Comparison of ENCODE assay signal across 8 cellular contexts in genomic region chr3:67381667-67382272, GRCh38.
DNase-seq lines count a peak whose midpoint lies in the region; ATAC-seq and TF ChIP-seq lines count a peak whose summit lies in the region.

No MANE protein-coding gene starts in this region.

- H3K4me3 Mint-ChIP-seq in nephron: no peak overlapping the region
- H3K4me3 Mint-ChIP-seq in stimulated activated memory B cell treated with anti-CD40 and anti-IgM and Interleukin-4, amounts not matched to agents 10 μg/mL and 1 μg/mL and 100 μg/mL, for 72 hours: no peak overlapping the region

- no peaks in the 10 kb centered on the region for H3K4me1 ChIP-seq in breast epithelium

- TF ChIP-seq POLR2A in breast epithelium (IDR thresholded peaks at IDR 0.05): no peak

- peaks cover 35% of the 10 kb centered on the region for H3K4me1 Mint-ChIP-seq in nephron
- peaks cover 6% of the 10 kb centered on the region for H3K4me1 Mint-ChIP-seq in stimulated activated memory B cell treated with anti-CD40 and anti-IgM and Interleukin-4, amounts not matched to agents 10 μg/mL and 1 μg/mL and 100 μg/mL, for 72 hours

- ATAC-seq in stimulated activated memory B cell treated with anti-CD40 and anti-IgM and Interleukin-4, amounts not matched to agents 10 μg/mL and 1 μg/mL and 100 μg/mL, for 72 hours: no peak

- no peaks in the 10 kb centered on the region for H3K36me3 ChIP-seq in breast epithelium

- H3K27me3 Mint-ChIP-seq in nephron (ENCODE audit: low read depth): no peaks in the 10 kb centered on the region
- no peaks in the 10 kb centered on the region for H3K27me3 Mint-ChIP-seq in stimulated activated memory B cell treated with anti-CD40 and anti-IgM and Interleukin-4, amounts not matched to agents 10 μg/mL and 1 μg/mL and 100 μg/mL, for 72 hours

- TF ChIP-seq CTCF in LNCaP clone FGC (IDR thresholded peaks at IDR 0.05; ENCODE audit: control insufficient read depth, extremely low read depth, insufficient read depth) (peak; percentile 56), breast epithelium (IDR thresholded peaks at IDR 0.05) (peak in 2 of 3 donors; percentile 48 to 49), nephron (IDR thresholded peaks at IDR 0.05; ENCODE audit: unreplicated experiment in 3 of 3) (peak; percentile 73 to 78 (median 74))

- H3K27me3 ChIP-seq in breast epithelium: no peaks in the 10 kb centered on the region

- DNase-seq in NCI-H2171 treated with DMSO at 0.1 percent for 48 hours (lab: John Stamatoyannopoulos, UW): peak; percentile 3
- DNase-seq in NCI-H2171 (lab: John Stamatoyannopoulos, UW): no peak
- no peak for DNase-seq in LNCaP clone FGC (ENCODE audit: low read depth)
- no peak for DNase-seq in breast epithelium (ENCODE audit: low spot score in 2 of 2)
- no peak for DNase-seq in NCI-H526 treated with DMSO at 0.1 percent for 48 hours (lab: John Stamatoyannopoulos, UW)
- DNase-seq in HPDE6-E6E7 (ENCODE audit: extremely low spot score): no peak

- H3K9me3 Mint-ChIP-seq in nephron: no peaks in the 10 kb centered on the region
- peaks cover 4% of the 10 kb centered on the region for H3K9me3 Mint-ChIP-seq in stimulated activated memory B cell treated with anti-CD40 and anti-IgM and Interleukin-4, amounts not matched to agents 10 μg/mL and 1 μg/mL and 100 μg/mL, for 72 hours

- H3K27ac Mint-ChIP-seq in nephron: no peak overlapping the region
- no peak overlapping the region for H3K27ac Mint-ChIP-seq in stimulated activated memory B cell treated with anti-CD40 and anti-IgM and Interleukin-4, amounts not matched to agents 10 μg/mL and 1 μg/mL and 100 μg/mL, for 72 hours

- peaks cover 4% of the 10 kb centered on the region for H3K36me3 Mint-ChIP-seq in nephron (ENCODE audit: low read depth)
- H3K36me3 Mint-ChIP-seq in stimulated activated memory B cell treated with anti-CD40 and anti-IgM and Interleukin-4, amounts not matched to agents 10 μg/mL and 1 μg/mL and 100 μg/mL, for 72 hours: peaks cover 36% of the 10 kb centered on the region

- H3K27ac ChIP-seq in breast epithelium: no peak overlapping the region

- H3K9me3 ChIP-seq in breast epithelium: no peaks in the 10 kb centered on the region

- H3K4me3 ChIP-seq in LNCaP clone FGC (ENCODE audit: low read depth, low read length) (no peak overlapping the region), breast epithelium (no peak overlapping the region)

- intact Hi-C loops in breast epithelium (cut with DNase I; ENCODE audit: low total_unique reads): no loop called here
